13 cellular contexts compared by ENCODE assay signal in genomic region chr11:100808904-100809491, GRCh38.
DNase-seq lines count a peak whose midpoint lies in the region; ATAC-seq, FAIRE-seq and TF ChIP-seq lines count a peak whose summit lies in the region.
"Had no signal": no experiment of that assay in that cellular context is flagged by ENCODE, and none has a peak within 500 bp of the region (broad histone marks: within the 10 kb centered on the region; RNA-seq: fewer than 3 reads in every experiment).

No MANE protein-coding gene starts in this region.

- no CpG with 5 or more reads among the region's 3 CpGs for WGBS in IMR-90 (ENCODE audit: extremely low coverage in 2 of 2, insufficient read length in 1 of 2), 2 experiments
- 2% methylated on average over 3 of the region's 3 CpGs for WGBS in K562 (ENCODE audit: insufficient coverage, low coverage, missing lambda C conversion rate)
- no CpG with 5 or more reads among the region's 3 CpGs for WGBS in mesendoderm (ENCODE audit: extremely low coverage, insufficient coverage, low lambda C conversion rate)
- WGBS in tibial nerve, 2 donors: 35 to 45% methylated on average over 3 of the region's 3 CpGs

- peak overlapping the region; percentile 35; the same call in 1 of the 2 replicates for H3K4me2 ChIP-seq in IMR-90 (ENCODE audit: low read depth, low read length)
- H3K4me2 ChIP-seq in K562 (ENCODE audit: insufficient read depth, low read length): no peak overlapping the region
- H3K4me2 ChIP-seq in mesendoderm (ENCODE audit: low read length): no peak overlapping the region
- H3K4me2 ChIP-seq: KMS-11 had no signal

- H3K79me1 ChIP-seq in IMR-90 (ENCODE audit: low read depth in 1 of 2, low read length in 2 of 2): peaks cover 5 to 15% of the 10 kb centered on the region in 2 experiments; a peak in 2 of 4 replicates
- no peaks in the 10 kb centered on the region for H3K79me1 ChIP-seq in mesendoderm (ENCODE audit: low read length)

- H2BK5ac ChIP-seq in IMR-90 (ENCODE audit: low read depth, low read length, poor library complexity, severe bottlenecking) (no peak overlapping the region), mesendoderm (ENCODE audit: low read length) (no peak overlapping the region)

- ATAC-seq in IMR-90 (ENCODE audit: low read depth): peak; percentile 72
- ATAC-seq in K562: peak; percentile 92
- ATAC-seq in GM18502 (IDR thresholded peaks at IDR 0.05; ENCODE audit: poor library complexity, unreplicated experiment): no peak
- ATAC-seq: stimulated activated memory B cell treated with anti-CD40 and anti-IgM and Interleukin-4, amounts not matched to agents 10 μg/mL and 1 μg/mL and 100 μg/mL, for 72 hours had no signal

- BruUV-seq in IMR-90 (replicated peaks; lab: Mats Ljungman, UMichigan) (no TSS peak), K562 (replicated peaks; lab: Mats Ljungman, UMichigan) (no TSS peak)

- H2BK15ac ChIP-seq in IMR-90 (ENCODE audit: low read depth, low read length): no peak overlapping the region
- no peak overlapping the region for H2BK15ac ChIP-seq in mesendoderm (replicated peaks; ENCODE audit: low read depth)

- H3K9me1 ChIP-seq in IMR-90 (ENCODE audit: insufficient read depth, low read length) (0 out of 2 replicates have a peak, but pooled peaks cover 3% of the 10 kb centered on the region), K562 (ENCODE audit: control insufficient read depth, insufficient read depth, low read length) (no peaks in the 10 kb centered on the region)

- H4K20me1 ChIP-seq in IMR-90 (ENCODE audit: insufficient read depth, low read length) (no peaks in the 10 kb centered on the region), K562 (replicated peaks; ENCODE audit: control insufficient read depth, insufficient read depth, low read length) (no peaks in the 10 kb centered on the region)

- H2AK9ac ChIP-seq in IMR-90 (replicated peaks; ENCODE audit: low read depth, low read length, poor library complexity): no peak overlapping the region

- intact Hi-C loops in IMR-90 (cut with micrococcal nuclease): loop anchor here (5.0 kb wide), 1 partner anchor 122 kb away; the partner anchor contains the start of gene ARHGAP42
- intact Hi-C loops in K562 (cut with micrococcal nuclease): no loop called here

- H3K56ac ChIP-seq in IMR-90 (ENCODE audit: extremely low read depth, insufficient read depth, low read length): no peak overlapping the region
- no peak overlapping the region for H3K56ac ChIP-seq in mesendoderm (ENCODE audit: low read length)

- POLR2A ChIA-PET in IMR-90 (lab: Charles Lee; ENCODE audit: unreplicated experiment): no interaction called here
- POLR2A ChIA-PET in K562 (lab: Yijun Ruan, JAX): no interaction called here

- H3K18ac ChIP-seq in IMR-90 (ENCODE audit: low read depth, low read length) (no peak overlapping the region), mesendoderm (ENCODE audit: low read length) (no peak overlapping the region)

- CTCF ChIA-PET in IMR-90 (lab: Yijun Ruan, JAX): interaction anchor here (1.1 to 1.4 kb wide), 2 partner anchors 17 to 23 kb away, joined by 3 to 4 read pairs; no protein-coding TSS in a partner anchor
- CTCF ChIA-PET in K562 (lab: Yijun Ruan, JAX; ENCODE audit: low intra/inter-chr PET ratio): interaction anchor here (0.6 kb wide), 1 partner anchor 702 kb away, joined by 4 read pairs; no protein-coding TSS in a partner anchor

- H3K9ac ChIP-seq in IMR-90 (ENCODE audit: low read depth, low read length): no peak overlapping the region
- 0 out of 4 replicates have a peak overlapping the region, but pooled peaks of 1 of the 2 experiments have one; percentile 9 for H3K9ac ChIP-seq in K562 (ENCODE audit: insufficient read depth in 1 of 2, low read depth in 2 of 2, low read length in 2 of 2)
- no peak overlapping the region for H3K9ac ChIP-seq in mesendoderm (ENCODE audit: low read length)
- H3K9ac ChIP-seq: KMS-11 had no signal

- no peak for TF ChIP-seq POLR2A in IMR-90 (IDR thresholded peaks at IDR 0.05; ENCODE audit: low read depth, low read length)
- no peak for TF ChIP-seq POLR2A in K562 (conservative IDR thresholded peaks at IDR 0.05)
- no peak for TF ChIP-seq POLR2A in tibial nerve (IDR thresholded peaks at IDR 0.05)
- no peak for TF ChIP-seq POLR2A in H54 (IDR thresholded peaks at IDR 0.05; ENCODE audit: low read depth, low read length)

- H4K91ac ChIP-seq in IMR-90 (ENCODE audit: insufficient read depth, low read depth, low read length): no peak overlapping the region

- H2BK120ac ChIP-seq in IMR-90 (ENCODE audit: low read depth, low read length) (no peak overlapping the region), mesendoderm (ENCODE audit: low read depth, low read length) (no peak overlapping the region)

- H3K23ac ChIP-seq in IMR-90 (ENCODE audit: low read depth, low read length) (no peak overlapping the region), mesendoderm (ENCODE audit: low read length) (no peak overlapping the region)

- H2AFZ ChIP-seq in IMR-90 (replicated peaks; ENCODE audit: low read length, poor library complexity): no peak overlapping the region
- H2AFZ ChIP-seq in K562 (ENCODE audit: low read depth, low read length): no peak overlapping the region

- H2AK5ac ChIP-seq in IMR-90 (ENCODE audit: low read depth, low read length) (no peak overlapping the region), mesendoderm (ENCODE audit: low read length) (no peak overlapping the region)

- H3K79me2 ChIP-seq in K562 (ENCODE audit: control insufficient read depth, insufficient read depth, low read length) (no peaks in the 10 kb centered on the region), mesendoderm (ENCODE audit: control insufficient read depth, insufficient read depth, low read length) (no peaks in the 10 kb centered on the region)

- no peak overlapping the region for H3K14ac ChIP-seq in IMR-90 (replicated peaks; ENCODE audit: low read depth, low read length)

- H2BK20ac ChIP-seq in IMR-90 (ENCODE audit: low read depth, low read length): no peak overlapping the region

- TF ChIP-seq RAD21 in IMR-90 (IDR thresholded peaks at IDR 0.05; ENCODE audit: low read length): no peak
- no peak for TF ChIP-seq RAD21 in K562 (CRISPR knock-in tag; conservative IDR thresholded peaks at IDR 0.05 in 1 of 2, IDR thresholded peaks at IDR 0.05 in 1 of 2)

- TF ChIP-seq CTCF in IMR-90 (conservative IDR thresholded peaks at IDR 0.05; ENCODE audit: low read depth, low read length): no peak
- TF ChIP-seq CTCF in K562 (IDR thresholded peaks at IDR 0.05 in 2 of 3, conservative IDR thresholded peaks at IDR 0.05 in 1 of 3; ENCODE audit: insufficient read depth in 2 of 3, low read depth in 1 of 3, low read length in 3 of 3): no peak
- no peak for TF ChIP-seq CTCF in tibial nerve (IDR thresholded peaks at IDR 0.05)

- in situ Hi-C loops in IMR-90 (cut with MboI; ENCODE audit: low sequenced_read_pairs): no loop called here
- in situ Hi-C loops in K562 (cut with MboI): no loop called here

- dilution Hi-C loops in IMR-90 (cut with HindIII; ENCODE audit: low sequenced_read_pairs, unreplicated experiment): no loop called here

- no peaks in the 10 kb centered on the region for H3K36me3 ChIP-seq in IMR-90 (ENCODE audit: control insufficient read depth, insufficient read depth, low read length)
- no peaks in the 10 kb centered on the region for H3K36me3 ChIP-seq in K562 (ENCODE audit: control insufficient read depth, insufficient read depth, low read length)
- H3K36me3 ChIP-seq in mesendoderm (ENCODE audit: control insufficient read depth, insufficient read depth, low read length): no peaks in the 10 kb centered on the region
- H3K36me3 ChIP-seq in tibial nerve: no peaks in the 10 kb centered on the region
- no peaks in the 10 kb centered on the region for H3K36me3 ChIP-seq in effector memory CD4-positive, alpha-beta T cell (ENCODE audit: control insufficient read depth, insufficient read depth, low read length)

- H3K4me1 ChIP-seq in IMR-90 (ENCODE audit: control insufficient read depth, insufficient read depth, low read length): peaks cover 6% of the 10 kb centered on the region
- H3K4me1 ChIP-seq in K562 (replicated peaks in 1 of 2; ENCODE audit: control insufficient read depth in 2 of 2, insufficient read depth in 2 of 2, low read length in 2 of 2): peaks cover 4 to 5% of the 10 kb centered on the region in 2 experiments; a peak in 2 of 5 replicates
- H3K4me1 ChIP-seq in mesendoderm (ENCODE audit: control insufficient read depth, low read depth, low read length): no peaks in the 10 kb centered on the region
- H3K4me1 ChIP-seq in tibial nerve: peaks cover 0 to 26% (median 6%) of the 10 kb centered on the region in 4 donors
- no peaks in the 10 kb centered on the region for H3K4me1 ChIP-seq in effector memory CD4-positive, alpha-beta T cell (ENCODE audit: control insufficient read depth, insufficient read depth, low read length, poor library complexity, severe bottlenecking)

- DNase-seq in CMK (ENCODE audit: low read depth) (peak; percentile 60), IMR-90 (peak; percentile 76), K562 (ENCODE audit: extremely low read depth in 1 of 4, low spot score in 3 of 4) (peak; percentile 34 to 75 (median 48)), mesendoderm (peak; percentile 97), tibial nerve (ENCODE audit: low spot score in 2 of 2) (no peak), H54 (ENCODE audit: insufficient read length, low spot score) (no peak)
- no peak for DNase-seq in effector memory CD4-positive, alpha-beta T cell
- DNase-seq: NCI-H446 treated with DMSO at 0.1 percent for 48 hours; stimulated activated CD4-positive, alpha-beta T cell treated with anti-CD3 and anti-CD28 coated beads, Interleukin-12 subunit alpha, Interleukin-12 subunit beta, amount 100 ng/mL, for 4 hours had no signal

- H3K27me3 ChIP-seq in IMR-90 (ENCODE audit: control insufficient read depth, insufficient read depth, low read length): no peaks in the 10 kb centered on the region
- H3K27me3 ChIP-seq in K562 (ENCODE audit: control insufficient read depth in 2 of 2, insufficient read depth in 2 of 2, low read length in 2 of 2): no peaks in the 10 kb centered on the region
- H3K27me3 ChIP-seq in mesendoderm (ENCODE audit: insufficient read depth, low read length, poor library complexity): no peaks in the 10 kb centered on the region
- H3K27me3 ChIP-seq in tibial nerve: no peaks in the 10 kb centered on the region
- no peaks in the 10 kb centered on the region for H3K27me3 ChIP-seq in effector memory CD4-positive, alpha-beta T cell (replicated peaks; ENCODE audit: control insufficient read depth, insufficient read depth, low read length, poor library complexity, severe bottlenecking)

- no peak overlapping the region for H3K4me3 ChIP-seq in IMR-90 (ENCODE audit: insufficient read depth, low read depth, low read length)
- no peak overlapping the region for H3K4me3 ChIP-seq in K562
- H3K4me3 ChIP-seq in mesendoderm (ENCODE audit: low read length): no peak overlapping the region
- H3K4me3 ChIP-seq in tibial nerve: no peak overlapping the region
- H3K4me3 ChIP-seq in effector memory CD4-positive, alpha-beta T cell (ENCODE audit: insufficient read depth, low read depth, low read length, poor library complexity, severe bottlenecking): no peak overlapping the region

- TF ChIP-seq EP300 in K562 (IDR thresholded peaks at IDR 0.05; ENCODE audit: low read length): peak; percentile 87
- TF ChIP-seq EP300 in tibial nerve (IDR thresholded peaks at IDR 0.05): no peak

- H4K8ac ChIP-seq in IMR-90 (ENCODE audit: low read depth in 2 of 2, low read length in 2 of 2) (no peak overlapping the region), mesendoderm (ENCODE audit: low read depth, low read length) (no peak overlapping the region)

- peak; percentile 79 for FAIRE-seq in K562 (lab: Jason Lieb, UNC)
- FAIRE-seq in H54 (lab: Jason Lieb, UNC): no peak
- FAIRE-seq: GM12891 had no signal

- H3K4ac ChIP-seq in IMR-90 (ENCODE audit: low read depth, low read length): no peak overlapping the region
- no peak overlapping the region for H3K4ac ChIP-seq in mesendoderm (ENCODE audit: low read depth, low read length)

- no peak overlapping the region for H3K27ac ChIP-seq in IMR-90 (ENCODE audit: insufficient read depth, low read length)
- H3K27ac ChIP-seq in K562 (ENCODE audit: extremely low read depth, low read depth, low read length): peak overlapping the region; percentile 59; the same call in 2 of the 3 replicates
- H3K27ac ChIP-seq in mesendoderm (ENCODE audit: low read depth, low read length): peak overlapping the region; percentile 38
- H3K27ac ChIP-seq in tibial nerve: peak overlapping the region in 2 of 4 donors; percentile 54 to 72
- H3K27ac ChIP-seq in effector memory CD4-positive, alpha-beta T cell (ENCODE audit: insufficient read depth, low read length, poor library complexity, severe bottlenecking): no peak overlapping the region
- H3K27ac ChIP-seq: KMS-11 had no signal

- no peaks in the 10 kb centered on the region for H3K9me3 ChIP-seq in IMR-90 (ENCODE audit: control insufficient read depth, insufficient read depth, low read length)
- no peaks in the 10 kb centered on the region for H3K9me3 ChIP-seq in K562 (replicated peaks; ENCODE audit: control insufficient read depth, insufficient read depth, low read depth, low read length)
- H3K9me3 ChIP-seq in tibial nerve: no peaks in the 10 kb centered on the region
- H3K9me3 ChIP-seq in effector memory CD4-positive, alpha-beta T cell (ENCODE audit: control insufficient read depth, low read length): no peaks in the 10 kb centered on the region

- no peak overlapping the region for H4K5ac ChIP-seq in IMR-90 (ENCODE audit: low read depth, low read length)
- no peak overlapping the region for H4K5ac ChIP-seq in mesendoderm (ENCODE audit: low read length)

Comparison
In these comparisons a context has a peak if more than half of its experiments do, and no peak if none do; other contexts are left out.
1. DNase-seq: peak in CMK (single experiment), IMR-90 (single experiment), K562 (4 of 4) and mesendoderm (single experiment); none in tibial nerve (0 of 2), H54 (single experiment) and effector memory CD4-positive, alpha-beta T cell (0 of 3).
2. H3K27ac ChIP-seq: peak in K562 (single experiment) and mesendoderm (single experiment); none in IMR-90 (single experiment) and effector memory CD4-positive, alpha-beta T cell (single experiment).